23 cellular contexts compared by ENCODE assay signal in the genomic region with DNA sequence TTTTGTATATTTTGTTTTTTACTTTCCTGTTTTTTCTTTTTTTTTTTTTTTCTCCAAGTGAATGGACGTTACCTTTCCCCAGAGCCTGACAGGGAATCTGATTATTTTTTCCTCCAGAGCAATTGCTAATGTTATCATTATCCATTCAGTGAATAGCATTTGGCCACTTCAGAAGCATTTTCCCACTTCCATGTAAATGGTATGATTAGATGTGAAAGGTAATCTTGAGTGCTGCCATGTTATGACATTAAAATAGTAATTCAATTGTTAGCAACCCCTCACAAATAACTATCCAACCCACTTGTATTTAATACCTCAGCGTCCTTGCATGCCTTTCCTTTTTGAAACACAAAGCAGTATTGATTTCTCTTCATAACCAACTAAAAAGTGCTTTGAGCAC.
"Had no signal": no experiment of that assay in that cellular context is flagged by ENCODE, and none has a peak within 500 bp of the region (broad histone marks: within the 10 kb centered on the region; RNA-seq: fewer than 3 reads in every experiment).

No MANE protein-coding gene starts in this region.

- DNase-seq: IMR-90; Karpas-422; KG1; MG63; NCI-H1092; NCI-H1436 treated with DMSO at 0.1 percent for 48 hours; NCI-H1694; NCI-H187 treated with DMSO at 0.1 percent for 48 hours; NCI-H2029 treated with DMSO at 0.1 percent for 48 hours; NCI-H2171; NCI-H226; NCI-H446; NCI-H510A; NCI-H524 treated with DMSO at 0.1 percent for 48 hours; NCI-H69; NK-92 treated with Interleukin-12 subunit alpha and Interleukin-12 subunit beta, amount 100 ng/mL, for 24 hours; PC-3; SHP77; SK-N-SH; T-helper 1 cell; T-helper 17 cell had no signal

- H3K36me3 ChIP-seq: MG63 had no signal

- ATAC-seq: HepG2, Panc1, PC-3, T-helper 17 cell had no signal

- H3K4me3 ChIP-seq: MG63 had no signal

- H3K9me3 ChIP-seq: MG63, SK-N-SH had no signal

- H3K27me3 ChIP-seq: MG63 had no signal
